Comparison of ENCODE assay signal across 1 cellular context in the genomic region with DNA sequence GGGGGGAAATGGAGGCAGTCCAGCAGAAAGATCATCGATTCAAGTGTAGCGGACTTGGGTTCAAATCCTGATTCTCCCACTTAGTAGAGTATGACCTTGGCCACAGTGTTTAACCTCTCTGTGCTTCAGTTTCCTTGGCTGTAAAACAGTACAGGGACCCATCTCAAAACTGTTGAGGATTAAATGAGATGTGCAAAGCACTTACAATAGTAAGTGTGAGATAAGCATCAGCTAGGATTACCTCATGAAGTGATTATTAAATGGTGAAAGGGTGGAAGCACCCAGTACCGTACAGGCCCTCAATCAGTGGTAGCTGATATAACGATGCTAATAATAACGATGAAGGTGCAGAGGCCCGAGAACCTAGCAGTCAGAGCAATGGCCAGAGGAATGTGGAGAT.
A peak's percentile ranks its signal among the peaks of the same experiment; 100 is the strongest.
TF ChIP-seq lines count a peak whose summit lies in the region.

No MANE protein-coding gene starts in this region.

TF ChIP-seq in HEK293, 187 proteins besides CTCF, POLR2A, EP300 and RAD21 (continued from another document):
- TF ChIP-seq, protein P1, sequence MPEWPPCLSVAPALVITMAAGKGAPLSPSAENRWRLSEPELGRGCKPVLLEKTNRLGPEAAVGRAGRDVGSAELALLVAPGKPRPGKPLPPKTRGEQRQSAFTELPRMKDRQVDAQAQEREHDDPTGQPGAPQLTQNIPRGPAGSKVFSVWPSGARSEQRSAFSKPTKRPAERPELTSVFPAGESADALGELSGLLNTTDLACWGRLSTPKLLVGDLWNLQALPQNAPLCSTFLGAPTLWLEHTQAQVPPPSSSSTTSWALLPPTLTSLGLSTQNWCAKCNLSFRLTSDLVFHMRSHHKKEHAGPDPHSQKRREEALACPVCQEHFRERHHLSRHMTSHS (tag by site-specific recombination; IDR thresholded peaks at IDR 0.05), result no peak
- TF ChIP-seq, protein P2, sequence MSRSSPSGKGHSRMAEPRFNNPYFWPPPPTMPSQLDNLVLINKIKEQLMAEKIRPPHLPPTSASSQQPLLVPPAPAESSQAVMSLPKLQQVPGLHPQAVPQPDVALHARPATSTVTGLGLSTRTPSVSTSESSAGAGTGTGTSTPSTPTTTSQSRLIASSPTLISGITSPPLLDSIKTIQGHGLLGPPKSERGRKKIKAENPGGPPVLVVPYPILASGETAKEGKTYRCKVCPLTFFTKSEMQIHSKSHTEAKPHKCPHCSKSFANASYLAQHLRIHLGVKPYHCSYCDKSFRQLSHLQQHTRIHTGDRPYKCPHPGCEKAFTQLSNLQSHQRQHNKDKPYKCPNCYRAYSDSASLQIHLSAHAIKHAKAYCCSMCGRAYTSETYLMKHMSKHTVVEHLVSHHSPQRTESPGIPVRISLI (tag by site-specific recombination; IDR thresholded peaks at IDR 0.05), result no peak
- TF ChIP-seq ZNF37A (tag by site-specific recombination; IDR thresholded peaks at IDR 0.05) (no peak), ZNF560 (tag by site-specific recombination; IDR thresholded peaks at IDR 0.05; ENCODE audit: borderline replicate concordance) (no peak)
- TF ChIP-seq, protein P3, sequence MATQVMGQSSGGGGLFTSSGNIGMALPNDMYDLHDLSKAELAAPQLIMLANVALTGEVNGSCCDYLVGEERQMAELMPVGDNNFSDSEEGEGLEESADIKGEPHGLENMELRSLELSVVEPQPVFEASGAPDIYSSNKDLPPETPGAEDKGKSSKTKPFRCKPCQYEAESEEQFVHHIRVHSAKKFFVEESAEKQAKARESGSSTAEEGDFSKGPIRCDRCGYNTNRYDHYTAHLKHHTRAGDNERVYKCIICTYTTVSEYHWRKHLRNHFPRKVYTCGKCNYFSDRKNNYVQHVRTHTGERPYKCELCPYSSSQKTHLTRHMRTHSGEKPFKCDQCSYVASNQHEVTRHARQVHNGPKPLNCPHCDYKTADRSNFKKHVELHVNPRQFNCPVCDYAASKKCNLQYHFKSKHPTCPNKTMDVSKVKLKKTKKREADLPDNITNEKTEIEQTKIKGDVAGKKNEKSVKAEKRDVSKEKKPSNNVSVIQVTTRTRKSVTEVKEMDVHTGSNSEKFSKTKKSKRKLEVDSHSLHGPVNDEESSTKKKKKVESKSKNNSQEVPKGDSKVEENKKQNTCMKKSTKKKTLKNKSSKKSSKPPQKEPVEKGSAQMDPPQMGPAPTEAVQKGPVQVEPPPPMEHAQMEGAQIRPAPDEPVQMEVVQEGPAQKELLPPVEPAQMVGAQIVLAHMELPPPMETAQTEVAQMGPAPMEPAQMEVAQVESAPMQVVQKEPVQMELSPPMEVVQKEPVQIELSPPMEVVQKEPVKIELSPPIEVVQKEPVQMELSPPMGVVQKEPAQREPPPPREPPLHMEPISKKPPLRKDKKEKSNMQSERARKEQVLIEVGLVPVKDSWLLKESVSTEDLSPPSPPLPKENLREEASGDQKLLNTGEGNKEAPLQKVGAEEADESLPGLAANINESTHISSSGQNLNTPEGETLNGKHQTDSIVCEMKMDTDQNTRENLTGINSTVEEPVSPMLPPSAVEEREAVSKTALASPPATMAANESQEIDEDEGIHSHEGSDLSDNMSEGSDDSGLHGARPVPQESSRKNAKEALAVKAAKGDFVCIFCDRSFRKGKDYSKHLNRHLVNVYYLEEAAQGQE (tag by site-specific recombination; IDR thresholded peaks at IDR 0.05), result 0 out of 2 replicates have a peak, but pooled peaks have one; percentile 7
